In the genomic region with DNA sequence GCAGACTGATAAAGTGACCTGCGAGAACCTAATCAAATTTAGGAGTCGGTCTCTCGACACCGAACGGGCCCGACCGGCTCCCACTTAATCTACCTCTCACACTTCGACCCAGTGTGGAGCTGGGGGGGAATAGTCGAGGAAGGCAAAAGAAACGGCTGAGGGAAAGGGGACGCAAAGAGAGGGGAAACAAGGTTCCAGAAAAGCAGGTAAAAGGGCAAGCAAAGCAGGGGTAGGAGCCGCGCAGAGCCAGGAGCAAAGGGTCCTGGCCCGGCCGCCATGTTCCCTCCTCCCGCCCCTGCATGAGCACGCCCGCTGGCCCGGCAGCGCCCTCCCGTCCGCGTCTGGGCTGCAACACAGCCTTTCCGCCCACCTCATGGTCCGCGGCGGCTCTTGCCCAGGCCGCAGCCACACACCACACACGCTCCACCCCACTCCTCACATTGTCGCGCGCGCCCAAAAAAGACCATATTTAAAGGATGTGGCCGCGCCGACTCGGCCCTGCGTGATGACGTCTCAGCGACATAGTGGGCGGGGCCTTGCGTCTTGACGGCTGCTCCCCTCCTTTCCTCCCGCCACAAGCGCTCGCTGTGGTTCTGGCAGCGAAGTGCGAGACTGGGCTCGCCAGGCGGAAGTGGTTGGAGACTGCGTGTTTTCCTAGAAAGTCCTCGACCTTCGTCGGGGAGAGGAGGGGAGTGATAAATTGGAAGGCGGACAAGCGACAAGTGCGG, we compare ENCODE assay signal across 1 cellular context.
A peak's percentile ranks its signal among the peaks of the same experiment; 100 is the strongest.
TF ChIP-seq lines count a peak whose summit lies in the region.

A gene with protein sequence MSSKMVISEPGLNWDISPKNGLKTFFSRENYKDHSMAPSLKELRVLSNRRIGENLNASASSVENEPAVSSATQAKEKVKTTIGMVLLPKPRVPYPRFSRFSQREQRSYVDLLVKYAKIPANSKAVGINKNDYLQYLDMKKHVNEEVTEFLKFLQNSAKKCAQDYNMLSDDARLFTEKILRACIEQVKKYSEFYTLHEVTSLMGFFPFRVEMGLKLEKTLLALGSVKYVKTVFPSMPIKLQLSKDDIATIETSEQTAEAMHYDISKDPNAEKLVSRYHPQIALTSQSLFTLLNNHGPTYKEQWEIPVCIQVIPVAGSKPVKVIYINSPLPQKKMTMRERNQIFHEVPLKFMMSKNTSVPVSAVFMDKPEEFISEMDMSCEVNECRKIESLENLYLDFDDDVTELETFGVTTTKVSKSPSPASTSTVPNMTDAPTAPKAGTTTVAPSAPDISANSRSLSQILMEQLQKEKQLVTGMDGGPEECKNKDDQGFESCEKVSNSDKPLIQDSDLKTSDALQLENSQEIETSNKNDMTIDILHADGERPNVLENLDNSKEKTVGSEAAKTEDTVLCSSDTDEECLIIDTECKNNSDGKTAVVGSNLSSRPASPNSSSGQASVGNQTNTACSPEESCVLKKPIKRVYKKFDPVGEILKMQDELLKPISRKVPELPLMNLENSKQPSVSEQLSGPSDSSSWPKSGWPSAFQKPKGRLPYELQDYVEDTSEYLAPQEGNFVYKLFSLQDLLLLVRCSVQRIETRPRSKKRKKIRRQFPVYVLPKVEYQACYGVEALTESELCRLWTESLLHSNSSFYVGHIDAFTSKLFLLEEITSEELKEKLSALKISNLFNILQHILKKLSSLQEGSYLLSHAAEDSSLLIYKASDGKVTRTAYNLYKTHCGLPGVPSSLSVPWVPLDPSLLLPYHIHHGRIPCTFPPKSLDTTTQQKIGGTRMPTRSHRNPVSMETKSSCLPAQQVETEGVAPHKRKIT (minus strand): TSS at position 510 of the 728 bp plus-strand sequence. CDS start 1,165 bp downstream, outside the sequence.

TF ChIP-seq in HepG2, 621 proteins besides CTCF, POLR2A, EP300 and RAD21 (continued from another document and continues in another):
- TF ChIP-seq ZNF337 (CRISPR knock-in tag; IDR thresholded peaks at IDR 0.05; ENCODE audit: borderline replicate concordance, low read depth) (peak; percentile 59; the same call in 1 of the 2 replicates), SATB2 (CRISPR knock-in tag; IDR thresholded peaks at IDR 0.05) (no peak; the same call in 1 of the 2 replicates), ZBTB38 (CRISPR knock-in tag; IDR thresholded peaks at IDR 0.05) (peak; percentile 79), MED8 (CRISPR knock-in tag; IDR thresholded peaks at IDR 0.05; ENCODE audit: insufficient replicate concordance) (peak; percentile 75), TOE1 (CRISPR knock-in tag; IDR thresholded peaks at IDR 0.05) (0 out of 2 replicates have a peak, but pooled peaks have one; percentile 28), ONECUT2 (CRISPR knock-in tag; IDR thresholded peaks at IDR 0.05) (peak; percentile 26; the same call in 1 of the 2 replicates), ZNF766 (CRISPR knock-in tag; IDR thresholded peaks at IDR 0.05; ENCODE audit: borderline replicate concordance) (peak; percentile 89; the same call in 1 of the 2 replicates), HCFC1 (IDR thresholded peaks at IDR 0.05; ENCODE audit: low read depth, low read length) (peak; percentile 35; the same call in 1 of the 2 replicates), ZNF121 (CRISPR knock-in tag; IDR thresholded peaks at IDR 0.05) (no peak), KDM5B (CRISPR knock-in tag; IDR thresholded peaks at IDR 0.05; ENCODE audit: borderline replicate concordance) (peak; percentile 95; the same call in 1 of the 2 replicates), RXRA (CRISPR knock-in tag; IDR thresholded peaks at IDR 0.05) (peak; percentile 71; the same call in 1 of the 2 replicates), ZSCAN31 (CRISPR knock-in tag; IDR thresholded peaks at IDR 0.05; ENCODE audit: low read depth) (peak; percentile 89), POLR2AphosphoS2 (IDR thresholded peaks at IDR 0.05; ENCODE audit: low read depth, low read length) (peak; percentile 87), ZNF260 (CRISPR knock-in tag; IDR thresholded peaks at IDR 0.05; ENCODE audit: borderline replicate concordance, low read depth) (no peak), TCF12 (IDR thresholded peaks at IDR 0.05) (no peak), TCF12 (CRISPR knock-in tag; IDR thresholded peaks at IDR 0.05) (0 out of 2 replicates have a peak, but pooled peaks have one; percentile 47), ZNF543 (CRISPR knock-in tag; IDR thresholded peaks at IDR 0.05) (peak; percentile 59; the same call in 1 of the 2 replicates), ZNF101 (CRISPR knock-in tag; IDR thresholded peaks at IDR 0.05; ENCODE audit: borderline replicate concordance, low read depth) (no peak), RBFOX2 (IDR thresholded peaks at IDR 0.05; ENCODE audit: low read depth, low read length) (peak; percentile 100), ZNF550 (CRISPR knock-in tag; IDR thresholded peaks at IDR 0.05; ENCODE audit: borderline replicate concordance) (no peak; the same call in 1 of the 2 replicates), ZSCAN22 (CRISPR knock-in tag; IDR thresholded peaks at IDR 0.05) (0 out of 2 replicates have a peak, but pooled peaks have one; percentile 21), ZNF34 (CRISPR knock-in tag; IDR thresholded peaks at IDR 0.05; ENCODE audit: borderline replicate concordance) (peak; percentile 76; the same call in 1 of the 2 replicates), ELF4 (CRISPR knock-in tag; IDR thresholded peaks at IDR 0.05; ENCODE audit: borderline replicate concordance) (peak; percentile 83; the same call in 1 of the 2 replicates), KMT2B (CRISPR knock-in tag; IDR thresholded peaks at IDR 0.05) (peak; percentile 97), GFI1 (CRISPR knock-in tag; IDR thresholded peaks at IDR 0.05; ENCODE audit: borderline replicate concordance) (no peak; the same call in 1 of the 2 replicates), CHCHD3 (CRISPR knock-in tag; IDR thresholded peaks at IDR 0.05) (peak; percentile 67; the same call in 1 of the 2 replicates), KAT7 (CRISPR knock-in tag; IDR thresholded peaks at IDR 0.05; ENCODE audit: borderline replicate concordance) (peak; percentile 86; the same call in 1 of the 2 replicates), ZNF510 (CRISPR knock-in tag; IDR thresholded peaks at IDR 0.05; ENCODE audit: low read depth) (no peak), SNRNP70 (IDR thresholded peaks at IDR 0.05; ENCODE audit: low read depth, low read length) (no peak), ZMYM3 (CRISPR knock-in tag; IDR thresholded peaks at IDR 0.05) (peak; percentile 55; the same call in 1 of the 2 replicates), FOXJ3 (CRISPR knock-in tag; IDR thresholded peaks at IDR 0.05; ENCODE audit: borderline replicate concordance) (peak; percentile 60; the same call in 1 of the 2 replicates), ZNF773 (CRISPR knock-in tag; IDR thresholded peaks at IDR 0.05; ENCODE audit: borderline replicate concordance) (0 out of 2 replicates have a peak, but pooled peaks have one; percentile 40), HES4 (CRISPR knock-in tag; IDR thresholded peaks at IDR 0.05; ENCODE audit: borderline replicate concordance) (peak; percentile 69; the same call in 1 of the 2 replicates)
- TF ChIP-seq, protein P1, sequence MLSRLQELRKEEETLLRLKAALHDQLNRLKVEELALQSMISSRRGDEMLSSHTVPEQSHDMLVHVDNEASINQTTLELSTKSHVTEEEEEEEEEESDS (CRISPR knock-in tag; IDR thresholded peaks at IDR 0.05; ENCODE audit: borderline replicate concordance): 0 out of 2 replicates have a peak, but pooled peaks have one; percentile 83
- TF ChIP-seq, protein P2, sequence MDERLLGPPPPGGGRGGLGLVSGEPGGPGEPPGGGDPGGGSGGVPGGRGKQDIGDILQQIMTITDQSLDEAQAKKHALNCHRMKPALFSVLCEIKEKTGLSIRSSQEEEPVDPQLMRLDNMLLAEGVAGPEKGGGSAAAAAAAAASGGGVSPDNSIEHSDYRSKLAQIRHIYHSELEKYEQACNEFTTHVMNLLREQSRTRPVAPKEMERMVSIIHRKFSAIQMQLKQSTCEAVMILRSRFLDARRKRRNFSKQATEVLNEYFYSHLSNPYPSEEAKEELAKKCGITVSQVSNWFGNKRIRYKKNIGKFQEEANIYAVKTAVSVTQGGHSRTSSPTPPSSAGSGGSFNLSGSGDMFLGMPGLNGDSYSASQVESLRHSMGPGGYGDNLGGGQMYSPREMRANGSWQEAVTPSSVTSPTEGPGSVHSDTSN (CRISPR knock-in tag; IDR thresholded peaks at IDR 0.05): no peak
- TF ChIP-seq, protein P3, sequence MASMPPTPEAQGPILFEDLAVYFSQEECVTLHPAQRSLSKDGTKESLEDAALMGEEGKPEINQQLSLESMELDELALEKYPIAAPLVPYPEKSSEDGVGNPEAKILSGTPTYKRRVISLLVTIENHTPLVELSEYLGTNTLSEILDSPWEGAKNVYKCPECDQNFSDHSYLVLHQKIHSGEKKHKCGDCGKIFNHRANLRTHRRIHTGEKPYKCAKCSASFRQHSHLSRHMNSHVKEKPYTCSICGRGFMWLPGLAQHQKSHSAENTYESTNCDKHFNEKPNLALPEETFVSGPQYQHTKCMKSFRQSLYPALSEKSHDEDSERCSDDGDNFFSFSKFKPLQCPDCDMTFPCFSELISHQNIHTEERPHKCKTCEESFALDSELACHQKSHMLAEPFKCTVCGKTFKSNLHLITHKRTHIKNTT (CRISPR knock-in tag; IDR thresholded peaks at IDR 0.05): no peak
- TF ChIP-seq, protein P4, sequence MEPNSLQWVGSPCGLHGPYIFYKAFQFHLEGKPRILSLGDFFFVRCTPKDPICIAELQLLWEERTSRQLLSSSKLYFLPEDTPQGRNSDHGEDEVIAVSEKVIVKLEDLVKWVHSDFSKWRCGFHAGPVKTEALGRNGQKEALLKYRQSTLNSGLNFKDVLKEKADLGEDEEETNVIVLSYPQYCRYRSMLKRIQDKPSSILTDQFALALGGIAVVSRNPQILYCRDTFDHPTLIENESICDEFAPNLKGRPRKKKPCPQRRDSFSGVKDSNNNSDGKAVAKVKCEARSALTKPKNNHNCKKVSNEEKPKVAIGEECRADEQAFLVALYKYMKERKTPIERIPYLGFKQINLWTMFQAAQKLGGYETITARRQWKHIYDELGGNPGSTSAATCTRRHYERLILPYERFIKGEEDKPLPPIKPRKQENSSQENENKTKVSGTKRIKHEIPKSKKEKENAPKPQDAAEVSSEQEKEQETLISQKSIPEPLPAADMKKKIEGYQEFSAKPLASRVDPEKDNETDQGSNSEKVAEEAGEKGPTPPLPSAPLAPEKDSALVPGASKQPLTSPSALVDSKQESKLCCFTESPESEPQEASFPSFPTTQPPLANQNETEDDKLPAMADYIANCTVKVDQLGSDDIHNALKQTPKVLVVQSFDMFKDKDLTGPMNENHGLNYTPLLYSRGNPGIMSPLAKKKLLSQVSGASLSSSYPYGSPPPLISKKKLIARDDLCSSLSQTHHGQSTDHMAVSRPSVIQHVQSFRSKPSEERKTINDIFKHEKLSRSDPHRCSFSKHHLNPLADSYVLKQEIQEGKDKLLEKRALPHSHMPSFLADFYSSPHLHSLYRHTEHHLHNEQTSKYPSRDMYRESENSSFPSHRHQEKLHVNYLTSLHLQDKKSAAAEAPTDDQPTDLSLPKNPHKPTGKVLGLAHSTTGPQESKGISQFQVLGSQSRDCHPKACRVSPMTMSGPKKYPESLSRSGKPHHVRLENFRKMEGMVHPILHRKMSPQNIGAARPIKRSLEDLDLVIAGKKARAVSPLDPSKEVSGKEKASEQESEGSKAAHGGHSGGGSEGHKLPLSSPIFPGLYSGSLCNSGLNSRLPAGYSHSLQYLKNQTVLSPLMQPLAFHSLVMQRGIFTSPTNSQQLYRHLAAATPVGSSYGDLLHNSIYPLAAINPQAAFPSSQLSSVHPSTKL (CRISPR knock-in tag; IDR thresholded peaks at IDR 0.05): peak; percentile 83
- TF ChIP-seq, protein P5, sequence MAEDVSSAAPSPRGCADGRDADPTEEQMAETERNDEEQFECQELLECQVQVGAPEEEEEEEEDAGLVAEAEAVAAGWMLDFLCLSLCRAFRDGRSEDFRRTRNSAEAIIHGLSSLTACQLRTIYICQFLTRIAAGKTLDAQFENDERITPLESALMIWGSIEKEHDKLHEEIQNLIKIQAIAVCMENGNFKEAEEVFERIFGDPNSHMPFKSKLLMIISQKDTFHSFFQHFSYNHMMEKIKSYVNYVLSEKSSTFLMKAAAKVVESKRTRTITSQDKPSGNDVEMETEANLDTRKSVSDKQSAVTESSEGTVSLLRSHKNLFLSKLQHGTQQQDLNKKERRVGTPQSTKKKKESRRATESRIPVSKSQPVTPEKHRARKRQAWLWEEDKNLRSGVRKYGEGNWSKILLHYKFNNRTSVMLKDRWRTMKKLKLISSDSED (CRISPR knock-in tag; IDR thresholded peaks at IDR 0.05): no peak
- TF ChIP-seq, protein P6, sequence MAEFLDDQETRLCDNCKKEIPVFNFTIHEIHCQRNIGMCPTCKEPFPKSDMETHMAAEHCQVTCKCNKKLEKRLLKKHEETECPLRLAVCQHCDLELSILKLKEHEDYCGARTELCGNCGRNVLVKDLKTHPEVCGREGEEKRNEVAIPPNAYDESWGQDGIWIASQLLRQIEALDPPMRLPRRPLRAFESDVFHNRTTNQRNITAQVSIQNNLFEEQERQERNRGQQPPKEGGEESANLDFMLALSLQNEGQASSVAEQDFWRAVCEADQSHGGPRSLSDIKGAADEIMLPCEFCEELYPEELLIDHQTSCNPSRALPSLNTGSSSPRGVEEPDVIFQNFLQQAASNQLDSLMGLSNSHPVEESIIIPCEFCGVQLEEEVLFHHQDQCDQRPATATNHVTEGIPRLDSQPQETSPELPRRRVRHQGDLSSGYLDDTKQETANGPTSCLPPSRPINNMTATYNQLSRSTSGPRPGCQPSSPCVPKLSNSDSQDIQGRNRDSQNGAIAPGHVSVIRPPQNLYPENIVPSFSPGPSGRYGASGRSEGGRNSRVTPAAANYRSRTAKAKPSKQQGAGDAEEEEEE (CRISPR knock-in tag; IDR thresholded peaks at IDR 0.05; ENCODE audit: borderline replicate concordance): no peak
- TF ChIP-seq, protein P7, sequence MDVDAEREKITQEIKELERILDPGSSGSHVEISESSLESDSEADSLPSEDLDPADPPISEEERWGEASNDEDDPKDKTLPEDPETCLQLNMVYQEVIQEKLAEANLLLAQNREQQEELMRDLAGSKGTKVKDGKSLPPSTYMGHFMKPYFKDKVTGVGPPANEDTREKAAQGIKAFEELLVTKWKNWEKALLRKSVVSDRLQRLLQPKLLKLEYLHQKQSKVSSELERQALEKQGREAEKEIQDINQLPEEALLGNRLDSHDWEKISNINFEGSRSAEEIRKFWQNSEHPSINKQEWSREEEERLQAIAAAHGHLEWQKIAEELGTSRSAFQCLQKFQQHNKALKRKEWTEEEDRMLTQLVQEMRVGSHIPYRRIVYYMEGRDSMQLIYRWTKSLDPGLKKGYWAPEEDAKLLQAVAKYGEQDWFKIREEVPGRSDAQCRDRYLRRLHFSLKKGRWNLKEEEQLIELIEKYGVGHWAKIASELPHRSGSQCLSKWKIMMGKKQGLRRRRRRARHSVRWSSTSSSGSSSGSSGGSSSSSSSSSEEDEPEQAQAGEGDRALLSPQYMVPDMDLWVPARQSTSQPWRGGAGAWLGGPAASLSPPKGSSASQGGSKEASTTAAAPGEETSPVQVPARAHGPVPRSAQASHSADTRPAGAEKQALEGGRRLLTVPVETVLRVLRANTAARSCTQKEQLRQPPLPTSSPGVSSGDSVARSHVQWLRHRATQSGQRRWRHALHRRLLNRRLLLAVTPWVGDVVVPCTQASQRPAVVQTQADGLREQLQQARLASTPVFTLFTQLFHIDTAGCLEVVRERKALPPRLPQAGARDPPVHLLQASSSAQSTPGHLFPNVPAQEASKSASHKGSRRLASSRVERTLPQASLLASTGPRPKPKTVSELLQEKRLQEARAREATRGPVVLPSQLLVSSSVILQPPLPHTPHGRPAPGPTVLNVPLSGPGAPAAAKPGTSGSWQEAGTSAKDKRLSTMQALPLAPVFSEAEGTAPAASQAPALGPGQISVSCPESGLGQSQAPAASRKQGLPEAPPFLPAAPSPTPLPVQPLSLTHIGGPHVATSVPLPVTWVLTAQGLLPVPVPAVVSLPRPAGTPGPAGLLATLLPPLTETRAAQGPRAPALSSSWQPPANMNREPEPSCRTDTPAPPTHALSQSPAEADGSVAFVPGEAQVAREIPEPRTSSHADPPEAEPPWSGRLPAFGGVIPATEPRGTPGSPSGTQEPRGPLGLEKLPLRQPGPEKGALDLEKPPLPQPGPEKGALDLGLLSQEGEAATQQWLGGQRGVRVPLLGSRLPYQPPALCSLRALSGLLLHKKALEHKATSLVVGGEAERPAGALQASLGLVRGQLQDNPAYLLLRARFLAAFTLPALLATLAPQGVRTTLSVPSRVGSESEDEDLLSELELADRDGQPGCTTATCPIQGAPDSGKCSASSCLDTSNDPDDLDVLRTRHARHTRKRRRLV (CRISPR knock-in tag; IDR thresholded peaks at IDR 0.05): no peak; the same call in 1 of the 2 replicates
